In the genomic region with DNA sequence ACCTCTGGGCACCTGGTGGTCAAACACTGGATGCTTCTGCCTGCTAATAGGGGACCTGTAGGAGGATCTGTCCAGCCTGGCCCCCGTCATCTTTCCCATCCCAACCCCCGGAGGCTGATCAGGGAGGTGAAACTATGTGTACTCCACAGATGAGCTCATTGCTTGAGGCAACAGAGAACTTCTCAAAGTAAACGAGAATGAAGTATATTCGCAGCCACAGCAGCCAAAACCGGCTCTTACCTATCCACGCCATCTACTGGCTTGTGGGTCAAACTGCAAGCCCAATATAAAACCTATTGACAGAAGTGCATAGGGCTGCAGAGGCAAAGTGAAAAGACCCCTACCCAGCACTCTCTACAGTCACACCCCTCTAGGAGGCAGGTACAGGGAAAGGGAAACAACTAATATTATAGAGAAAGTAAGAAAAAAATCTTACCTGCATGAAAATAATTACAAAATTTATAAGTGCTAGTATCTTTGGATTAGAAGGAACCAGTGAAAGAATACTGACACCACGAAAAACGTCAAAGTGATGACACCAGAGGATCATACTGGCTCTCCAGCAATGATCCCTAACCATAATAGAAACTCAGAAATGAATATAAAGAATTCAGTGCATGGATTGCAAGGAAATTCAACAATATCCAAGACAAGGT, we compare ENCODE assay signal across 8 cellular contexts.
DNase-seq lines count a peak whose midpoint lies in the region; ATAC-seq and TF ChIP-seq lines count a peak whose summit lies in the region.

No MANE protein-coding gene starts in this region.

- H3K27me3 ChIP-seq in left lung: no peaks in the 10 kb centered on the region

- H3K9me3 ChIP-seq in left lung: no peaks in the 10 kb centered on the region

- DNase-seq in ELR (ENCODE audit: low read depth) (peak; percentile 45), NCI-H510A treated with DMSO at 0.1 percent for 48 hours (lab: John Stamatoyannopoulos, UW) (peak; percentile 28), astrocyte of the cerebellum (ENCODE audit: low read depth) (peak; percentile 18), left lung (no peak), C1 segment of cervical spinal cord (lab: John Stamatoyannopoulos, UW) (no peak)
- no peak for DNase-seq in activated CD4-positive, CD25-positive, alpha-beta regulatory T cell treated with anti-CD3 and anti-CD28 coated beads, Interleukin-2, amount 50 U/mL, for 72 hours

- no peak overlapping the region for H3K27ac ChIP-seq in left lung

- no peaks in the 10 kb centered on the region for H3K4me1 ChIP-seq in left lung

- no peaks in the 10 kb centered on the region for H3K36me3 ChIP-seq in left lung

- TF ChIP-seq CTCF in astrocyte of the cerebellum (IDR thresholded peaks at IDR 0.05; ENCODE audit: low read depth, low read length, missing control alignments) (peak; percentile 87), left lung (IDR thresholded peaks at IDR 0.05) (peak; percentile 36 to 68)

- H3K4me3 ChIP-seq in astrocyte of the cerebellum (ENCODE audit: low read depth, low read length): no peak overlapping the region
- no peak overlapping the region for H3K4me3 ChIP-seq in left lung

- intact Hi-C loops in left lung (cut with DNase I): no loop called here

- ATAC-seq in GM21360 (IDR thresholded peaks at IDR 0.05; ENCODE audit: unreplicated experiment) (peak; percentile 94), HG03439 (IDR thresholded peaks at IDR 0.05; ENCODE audit: unreplicated experiment) (peak; percentile 97), left lung (peak; percentile 87)

- in situ Hi-C loops in astrocyte of the cerebellum (cut with HindIII; ENCODE audit: low sequenced_read_pairs): loop anchor here (10.0 kb wide), 1 partner anchor 47 kb away; no protein-coding TSS in a partner anchor

Comparison
In these comparisons a context has a peak if more than half of its experiments do, and no peak if none do; other contexts are left out.
1. DNase-seq: peak in ELR (single experiment), NCI-H510A treated with DMSO at 0.1 percent for 48 hours (single experiment) and astrocyte of the cerebellum (single experiment); none in left lung (0 of 2), C1 segment of cervical spinal cord (0 of 14) and activated CD4-positive, CD25-positive, alpha-beta regulatory T cell treated with anti-CD3 and anti-CD28 coated beads, Interleukin-2, amount 50 U/mL, for 72 hours (single experiment).
2. Peak in every context shown above with its lines, with median percentiles within 50 percentile points of each other: ATAC-seq.